In the genomic region with DNA sequence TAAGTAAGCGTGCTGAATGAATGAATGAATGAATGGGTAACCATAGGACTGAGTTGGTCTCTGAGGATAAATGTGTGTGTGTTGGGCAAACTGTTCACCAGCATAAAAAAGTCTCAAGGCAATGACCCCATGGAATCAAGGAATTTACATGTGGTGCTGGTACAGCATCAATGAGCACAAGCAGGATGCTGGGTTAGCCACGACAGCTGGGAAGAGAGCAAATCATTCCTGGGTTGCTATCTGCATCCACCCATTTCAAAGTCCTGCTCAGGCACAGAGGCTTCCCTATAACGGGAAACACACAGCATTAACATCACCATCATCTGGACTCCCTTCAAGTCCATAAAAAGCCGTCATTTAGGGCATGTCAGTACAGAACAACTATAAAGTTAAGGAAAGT, we compare ENCODE assay signal across 30 cellular contexts. TPM values are rescaled to one million over a fixed set of nuclear protein-coding genes. Genes with fewer than 3 reads are reported as not detected.
"Had no signal": no experiment of that assay in that cellular context is flagged by ENCODE, and none has a peak within 500 bp of the region (broad histone marks: within the 10 kb centered on the region; RNA-seq: fewer than 3 reads in every experiment).

No MANE protein-coding gene starts in this region.

- H3K27me3 ChIP-seq: ascending aorta, brain microvascular endothelial cell, esophagus muscularis mucosa, foreskin keratinocyte, gastrocnemius medialis, heart left ventricle had no signal

- H3K36me3 ChIP-seq: brain microvascular endothelial cell, WERI-Rb-1 had no signal

- DNase-seq: activated B cell treated with CpG ODN at 0.5 μM for 24 hours; activated CD4-positive, alpha-beta memory T cell treated with anti-CD3 and anti-CD28 coated beads for 36 hours; activated CD4-positive, alpha-beta T cell treated with anti-CD3 and anti-CD28 coated beads, Interleukin-2, amount 10 ng/mL, durations not matched to agents 24 days and 14 days; activated CD8-positive, alpha-beta memory T cell treated with anti-CD3 and anti-CD28 coated beads, Interleukin-2, amount 10 ng/mL, durations not matched to agents 7 days and 5 days; activated CD8-positive, alpha-beta memory T cell treated with anti-CD3 and anti-CD28 coated beads, Interleukin-2, amount 50 U/mL, for 48 hours; activated CD8-positive, alpha-beta T cell treated with anti-CD3 and anti-CD28 coated beads, Interleukin-2, amount 10 ng/mL, durations not matched to agents 7 days and 5 days; activated gamma-delta T cell; activated naive CD4-positive, alpha-beta T cell; activated naive CD4-positive, alpha-beta T cell treated with anti-CD3 and anti-CD28 coated beads, Interleukin-2, amount 10 ng/mL, durations not matched to agents 7 days and 5 days; activated naive CD8-positive, alpha-beta T cell treated with anti-CD3 and anti-CD28 coated beads, Interleukin-2, amount 10 ng/mL, durations not matched to agents 7 days and 5 days; activated T-cell treated with anti-CD3 and anti-CD28 coated beads for 4 hours; activated T-cell treated with anti-CD3 and anti-CD28 coated beads, Interleukin-2, amount 50 U/mL, for 24 hours; activated T-cell treated with anti-CD3 and anti-CD28 coated beads, Interleukin-2, amount 50 U/mL, for 72 hours; brain microvascular endothelial cell; cortex of kidney; dermis blood vessel endothelial cell; effector CD4-positive, alpha-beta T cell; effector memory CD8-positive, alpha-beta T cell; erythroblast; gastrocnemius medialis; glutamatergic neuron; heart left ventricle; T-helper 1 cell; T-helper 17 cell; T1000; WERI-Rb-1 had no signal

- H3K9me3 ChIP-seq: ascending aorta, esophagus muscularis mucosa, gastrocnemius medialis, heart left ventricle had no signal

- H3K4me3 ChIP-seq: ascending aorta, esophagus muscularis mucosa, gastrocnemius medialis, heart left ventricle had no signal

- H3K27ac ChIP-seq: ascending aorta, brain microvascular endothelial cell, esophagus muscularis mucosa, foreskin keratinocyte, gastrocnemius medialis, heart left ventricle, WERI-Rb-1 had no signal

- H3K4me1 ChIP-seq: ascending aorta, foreskin keratinocyte, gastrocnemius medialis, heart left ventricle had no signal

RNA-seq across cellular contexts. Expression of gene CCDC149, which starts 41.7 kb away (rescaled TPM):
- total RNA-seq: activated B cell treated with CpG ODN at 0.5 μM for 24 hours; activated CD4-positive, alpha-beta memory T cell treated with anti-CD3 and anti-CD28 coated beads for 36 hours; activated CD4-positive, alpha-beta T cell treated with anti-CD3 and anti-CD28 coated beads, Interleukin-2, amount 10 ng/mL, durations not matched to agents 24 days and 14 days; activated CD8-positive, alpha-beta memory T cell treated with anti-CD3 and anti-CD28 coated beads for 36 hours; activated CD8-positive, alpha-beta memory T cell treated with anti-CD3 and anti-CD28 coated beads, Interleukin-2, amount 10 ng/mL, durations not matched to agents 7 days and 5 days; activated CD8-positive, alpha-beta T cell treated with anti-CD3 and anti-CD28 coated beads, Interleukin-2, amount 10 ng/mL, durations not matched to agents 7 days and 5 days; activated naive CD8-positive, alpha-beta T cell treated with anti-CD3 and anti-CD28 coated beads, Interleukin-2, amount 10 ng/mL, durations not matched to agents 7 days and 5 days had no signal
